8 cellular contexts compared by ENCODE assay signal in the genomic region with DNA sequence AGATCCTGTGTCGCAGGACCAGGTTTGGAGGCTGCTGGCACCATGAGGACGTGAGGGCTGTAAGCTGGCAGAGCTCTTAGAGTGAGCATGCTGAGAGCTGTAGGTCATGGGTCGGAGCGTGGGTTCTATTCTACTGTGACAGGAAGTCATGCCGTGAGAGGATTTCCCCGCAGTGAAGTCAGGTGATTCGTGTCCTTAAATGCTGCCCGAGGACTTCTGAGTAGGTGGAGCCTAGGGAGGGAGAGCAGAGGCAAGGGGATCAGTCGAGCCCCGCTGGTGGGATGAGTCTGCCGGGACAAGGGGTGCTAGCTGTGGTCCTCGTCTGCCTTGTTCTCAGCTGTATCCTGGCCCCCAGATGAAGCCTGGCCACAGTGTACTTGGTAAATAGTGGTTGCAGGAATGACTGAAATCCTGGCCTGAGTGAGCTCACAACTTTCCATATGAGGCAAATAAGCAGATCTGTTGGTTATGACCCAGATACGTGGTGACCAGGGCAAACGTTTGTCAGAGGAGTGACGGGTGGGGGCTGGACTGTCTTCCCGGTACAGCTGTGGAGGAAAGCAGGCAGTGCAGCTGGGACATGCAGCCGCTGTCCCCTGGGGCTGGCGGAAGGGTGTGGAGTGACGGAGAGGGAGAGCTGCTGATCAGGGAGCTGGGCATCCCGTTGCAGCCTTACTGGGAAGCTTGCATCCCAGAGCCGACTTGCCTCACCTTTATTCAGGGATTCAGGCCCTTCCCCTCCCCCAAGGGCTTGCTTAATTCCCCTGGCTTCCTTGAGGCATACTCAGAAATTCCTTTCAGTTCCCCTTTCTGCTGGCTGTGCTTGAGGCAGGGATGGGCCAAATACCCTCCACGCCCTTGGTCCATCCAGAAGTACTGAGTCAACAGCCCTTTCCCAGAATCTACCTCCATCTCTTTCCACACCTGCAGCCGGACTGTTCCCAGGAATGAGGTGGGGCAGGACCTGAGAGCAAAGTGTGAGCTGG.
DNase-seq lines count a peak whose midpoint lies in the region; ATAC-seq and TF ChIP-seq lines count a peak whose summit lies in the region.

No MANE protein-coding gene starts in this region.

- peak overlapping the region; percentile 50 for H3K4me3 Mint-ChIP-seq in T-helper 1 cell treated with Interleukin-12 subunit alpha and Interleukin-12 subunit beta and Interleukin-4 antibody, amounts not matched to agents 30 μg/mL and 1 μg/mL, for 36 hours

- H3K4me1 ChIP-seq in mammary epithelial cell (ENCODE audit: insufficient read depth, low read length): peaks cover 15% of the 10 kb centered on the region
- peaks cover 36% of the 10 kb centered on the region for H3K4me1 ChIP-seq in lower lobe of right lung

- dilution Hi-C loops in mammary epithelial cell (cut with HindIII; ENCODE audit: low sequenced_read_pairs): no loop called here

- H3K36me3 Mint-ChIP-seq in T-helper 1 cell treated with Interleukin-12 subunit alpha and Interleukin-12 subunit beta and Interleukin-4 antibody, amounts not matched to agents 30 μg/mL and 1 μg/mL, for 36 hours (ENCODE audit: low read depth): peaks cover 1% of the 10 kb centered on the region

- ATAC-seq in HG03139 (IDR thresholded peaks at IDR 0.05; ENCODE audit: unreplicated experiment) (peak; percentile 57), lower lobe of right lung (peak; percentile 91)

- BruUV-seq in mammary epithelial cell (replicated peaks; lab: Mats Ljungman, UMichigan): no TSS peak

- intact Hi-C loops in mammary epithelial cell (cut with micrococcal nuclease) (loop anchor here (2.0 kb wide), 1 partner anchor 54 kb away; no protein-coding TSS in a partner anchor), lower lobe of right lung (cut with DNase I) (no loop called here)

- H2AFZ ChIP-seq in mammary epithelial cell (ENCODE audit: low read depth, low read length): peak overlapping the region; percentile 86

- H4K20me1 ChIP-seq in mammary epithelial cell (ENCODE audit: insufficient read depth, low read length): no peaks in the 10 kb centered on the region

- H3K27ac ChIP-seq in mammary epithelial cell (ENCODE audit: insufficient read depth, low read depth, low read length) (peak overlapping the region; percentile 13), lower lobe of right lung (peak overlapping the region; percentile 85)

- no peaks in the 10 kb centered on the region for H3K79me2 ChIP-seq in mammary epithelial cell (ENCODE audit: insufficient read depth, low read length)

- peak overlapping the region; percentile 78 for H3K27ac Mint-ChIP-seq in T-helper 1 cell treated with Interleukin-12 subunit alpha and Interleukin-12 subunit beta and Interleukin-4 antibody, amounts not matched to agents 30 μg/mL and 1 μg/mL, for 36 hours

- TF ChIP-seq CTCF in mammary epithelial cell (conservative IDR thresholded peaks at IDR 0.05 in 1 of 2, IDR thresholded peaks at IDR 0.05 in 1 of 2; ENCODE audit: extremely low read depth in 1 of 2, insufficient read depth in 1 of 2, low read depth in 1 of 2, low read length in 2 of 2) (no peak), lower lobe of right lung (IDR thresholded peaks at IDR 0.05) (no peak)

- H3K4me1 Mint-ChIP-seq in T-helper 1 cell treated with Interleukin-12 subunit alpha and Interleukin-12 subunit beta and Interleukin-4 antibody, amounts not matched to agents 30 μg/mL and 1 μg/mL, for 36 hours (ENCODE audit: low read depth): peaks cover 17% of the 10 kb centered on the region

- H3K36me3 ChIP-seq in mammary epithelial cell (ENCODE audit: insufficient read depth, low read length) (no peaks in the 10 kb centered on the region), lower lobe of right lung (no peaks in the 10 kb centered on the region)

- in situ Hi-C loops in mammary epithelial cell (cut with MboI; ENCODE audit: low sequenced_read_pairs in 2 of 2): no loop called here

- H3K4me2 ChIP-seq in mammary epithelial cell (ENCODE audit: insufficient read depth, low read depth, low read length): peak overlapping the region; percentile 25

- CTCF ChIA-PET in mammary epithelial cell (lab: Charles Lee; ENCODE audit: low non-redundant PET): interaction anchor here (0.6 kb wide), 1 partner anchor 59 kb away, joined by 4 read pairs; no protein-coding TSS in a partner anchor

- no peaks in the 10 kb centered on the region for H3K27me3 ChIP-seq in mammary epithelial cell (ENCODE audit: insufficient read depth, low read length)
- H3K27me3 ChIP-seq in lower lobe of right lung (ENCODE audit: low read depth): no peaks in the 10 kb centered on the region

- 19% methylated on average over 20 of the region's 23 CpGs for WGBS in mammary epithelial cell (ENCODE audit: low coverage, missing lambda C conversion rate)

- no peak overlapping the region for H3K4me3 ChIP-seq in mammary epithelial cell (replicated peaks in 1 of 3; ENCODE audit: insufficient read depth in 1 of 3, low read depth in 2 of 3, low read length in 3 of 3)
- H3K4me3 ChIP-seq in lower lobe of right lung: peak overlapping the region; percentile 24

- H3K9me3 Mint-ChIP-seq in T-helper 1 cell treated with Interleukin-12 subunit alpha and Interleukin-12 subunit beta and Interleukin-4 antibody, amounts not matched to agents 30 μg/mL and 1 μg/mL, for 36 hours: no peaks in the 10 kb centered on the region

- no peak overlapping the region for H3K9ac ChIP-seq in mammary epithelial cell (ENCODE audit: insufficient read depth, low read length)

- DNase-seq in SIG-M5 treated with dmso at 0.1 percent for 504 hours (lab: John Stamatoyannopoulos, UW; ENCODE audit: unreplicated experiment): peak; percentile 56
- DNase-seq in SIG-M5 (lab: John Stamatoyannopoulos, UW): no peak
- peak; percentile 53 for DNase-seq in mammary epithelial cell
- DNase-seq in lower lobe of right lung: peak; percentile 83
- DNase-seq in stimulated activated CD8-positive, alpha-beta memory T cell treated with anti-CD3 and anti-CD28 coated beads, Interleukin-4, amount 100 ng/mL, for 48 hours: peak; percentile 65
- DNase-seq in cortex of kidney (lab: John Stamatoyannopoulos, UW): no peak

- peaks cover 20% of the 10 kb centered on the region for H3K27me3 Mint-ChIP-seq in T-helper 1 cell treated with Interleukin-12 subunit alpha and Interleukin-12 subunit beta and Interleukin-4 antibody, amounts not matched to agents 30 μg/mL and 1 μg/mL, for 36 hours (ENCODE audit: low read depth)

- H3K9me3 ChIP-seq in mammary epithelial cell (replicated peaks; ENCODE audit: insufficient read depth, low read length): no peaks in the 10 kb centered on the region
- H3K9me3 ChIP-seq in lower lobe of right lung: no peaks in the 10 kb centered on the region

Comparison
In these comparisons a context has a peak if more than half of its experiments do, and no peak if none do; other contexts are left out.
1. DNase-seq: peak in SIG-M5 treated with dmso at 0.1 percent for 504 hours (single experiment), mammary epithelial cell (single experiment), lower lobe of right lung (single experiment) and stimulated activated CD8-positive, alpha-beta memory T cell treated with anti-CD3 and anti-CD28 coated beads, Interleukin-4, amount 100 ng/mL, for 48 hours (single experiment); none in SIG-M5 (single experiment) and cortex of kidney (single experiment).